Comparison of ENCODE assay signal across 24 cellular contexts in the genomic region with DNA sequence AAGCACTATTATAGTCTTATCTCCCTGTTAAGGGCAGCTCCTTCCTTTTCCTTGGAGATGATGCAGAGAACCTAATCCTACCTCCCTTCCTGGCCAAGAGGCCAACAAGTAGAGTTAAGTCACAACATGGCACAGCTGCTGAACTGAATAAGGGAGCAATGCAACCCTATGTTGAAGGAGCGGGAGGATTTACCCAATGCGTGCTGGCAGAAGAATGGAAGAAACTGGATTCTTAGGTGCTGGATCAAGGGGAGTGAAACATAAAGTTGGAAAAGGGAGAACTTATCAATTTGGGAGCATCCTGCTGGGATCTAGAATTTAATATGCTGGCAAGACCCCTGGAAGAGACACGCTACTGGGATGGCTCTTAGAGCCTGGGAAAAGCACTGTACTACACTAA. TPM values are rescaled to one million over a fixed set of nuclear protein-coding genes. Genes with fewer than 3 reads are reported as not detected.
DNase-seq lines count a peak whose midpoint lies in the region; TF ChIP-seq lines count a peak whose summit lies in the region.
"Had no signal": no experiment of that assay in that cellular context is flagged by ENCODE, and none has a peak within 500 bp of the region (broad histone marks: within the 10 kb centered on the region; RNA-seq: fewer than 3 reads in every experiment).

No MANE protein-coding gene starts in this region.

- H3K9ac ChIP-seq in BLaER1 = no peak overlapping the region

- H3K4me3 ChIP-seq in BLaER1 = no peak overlapping the region
- no peak overlapping the region for H3K4me3 ChIP-seq in coronary artery
- H3K4me3 ChIP-seq: GM12878 had no signal

- H3K36me3 ChIP-seq in BLaER1 = no peaks in the 10 kb centered on the region

- H3K27me3 ChIP-seq in BLaER1 = no peaks in the 10 kb centered on the region

- no peaks in the 10 kb centered on the region for H3K9me3 ChIP-seq in BLaER1

- no peaks in the 10 kb centered on the region for H3K27me3 Mint-ChIP-seq in endothelial cell (ENCODE audit: unreplicated experiment)
- H3K27me3 Mint-ChIP-seq: CD4-positive, CD25-positive, alpha-beta regulatory T cell had no signal

- no peaks in the 10 kb centered on the region for H3K36me3 Mint-ChIP-seq in endothelial cell (ENCODE audit: low read depth, unreplicated experiment)
- H3K36me3 Mint-ChIP-seq: CD14-positive monocyte; CD4-positive, alpha-beta memory T cell; CD4-positive, CD25-positive, alpha-beta regulatory T cell; CD8-positive, alpha-beta memory T cell had no signal

- H3K4me1 ChIP-seq in BLaER1 = peaks cover 14% of the 10 kb centered on the region

- no peak overlapping the region for H3K27ac ChIP-seq in BLaER1
- no peak overlapping the region for H3K27ac ChIP-seq in coronary artery

- H4K20me1 ChIP-seq in BLaER1 = no peaks in the 10 kb centered on the region

- H3K4me2 ChIP-seq in BLaER1 = peak overlapping the region; percentile 62; the same call in 1 of the 2 replicates

- H3K9me3 Mint-ChIP-seq in endothelial cell (ENCODE audit: unreplicated experiment) = no peaks in the 10 kb centered on the region

- H3K4me1 Mint-ChIP-seq in endothelial cell (ENCODE audit: unreplicated experiment) = no peaks in the 10 kb centered on the region
- H3K4me1 Mint-ChIP-seq: B cell; CD14-positive monocyte; CD4-positive, alpha-beta memory T cell; CD4-positive, CD25-positive, alpha-beta regulatory T cell; CD8-positive, alpha-beta memory T cell had no signal

- H3K4me3 Mint-ChIP-seq in endothelial cell (ENCODE audit: unreplicated experiment) = no peak overlapping the region
- H3K4me3 Mint-ChIP-seq: B cell; CD14-positive monocyte; CD4-positive, alpha-beta memory T cell; CD4-positive, CD25-positive, alpha-beta regulatory T cell; CD8-positive, alpha-beta memory T cell had no signal

- no peak for TF ChIP-seq CTCF in coronary artery (IDR thresholded peaks at IDR 0.05)
- no peak for TF ChIP-seq CTCF in endothelial cell (IDR thresholded peaks at IDR 0.05; ENCODE audit: unreplicated experiment)

- no peak overlapping the region for H3K27ac Mint-ChIP-seq in endothelial cell (ENCODE audit: unreplicated experiment)
- H3K27ac Mint-ChIP-seq: B cell; CD14-positive monocyte; CD4-positive, alpha-beta memory T cell; CD4-positive, CD25-positive, alpha-beta regulatory T cell had no signal

- DNase-seq in coronary artery (ENCODE audit: low spot score) (peak; percentile 12), mesenteric fat pad (ENCODE audit: low spot score) (peak; percentile 28), ureter (ENCODE audit: low spot score) (peak; percentile 2), endothelial cell (ENCODE audit: low spot score) (no peak), NCI-H526 (lab: John Stamatoyannopoulos, UW) (no peak), AML-193 (lab: John Stamatoyannopoulos, UW) (no peak), glomerular visceral epithelial cell (ENCODE audit: extremely low spot score) (no peak)
- DNase-seq: 8988T; ACHN; C1 segment of cervical spinal cord; CD4-positive, alpha-beta memory T cell; CD4-positive, CD25-positive, alpha-beta regulatory T cell; CD8-positive, alpha-beta memory T cell; COR-L47; DMS 273 treated with DMSO at 0.1 percent for 48 hours; DMS153; DMS79; DND-41; EL; GDM1 had no signal

RNA-seq across cellular contexts. Expression of a gene that starts 12.0 kb away (rescaled TPM):
- 0.55 TPM for total RNA-seq in mesenteric fat pad
- 4.5 TPM for total RNA-seq in ureter
- 19.3 TPM for total RNA-seq in endothelial cell (ENCODE audit: unreplicated experiment)
- total RNA-seq: CD4-positive, CD25-positive, alpha-beta regulatory T cell had no signal

Comparison
In these comparisons a context has a peak if more than half of its experiments do, and no peak if none do; other contexts are left out.
1. DNase-seq: peak in coronary artery (single experiment), mesenteric fat pad (single experiment) and ureter (single experiment); none in endothelial cell (single experiment), NCI-H526 (0 of 2), AML-193 (0 of 2) and glomerular visceral epithelial cell (single experiment).